26 cellular contexts compared by ENCODE assay signal in the genomic region with DNA sequence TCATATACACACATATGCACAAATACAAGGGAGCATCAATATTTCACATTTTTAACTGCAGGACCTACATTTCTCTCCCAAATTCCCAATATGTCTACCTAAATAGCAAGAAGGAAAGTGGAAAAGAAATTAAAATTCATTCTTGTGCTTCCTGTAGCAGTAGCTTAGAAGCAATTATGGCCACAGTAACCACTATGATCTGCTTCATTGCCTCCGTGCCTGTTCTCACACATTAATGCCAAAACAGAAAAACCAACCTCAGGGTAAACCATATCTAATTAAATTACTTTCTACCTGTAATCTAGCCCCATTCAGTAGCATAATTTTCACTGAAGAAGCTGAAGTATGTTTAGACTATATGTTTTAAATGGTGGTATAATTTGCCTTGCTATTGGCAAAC.
"Had no signal": no experiment of that assay in that cellular context is flagged by ENCODE, and none has a peak within 500 bp of the region (broad histone marks: within the 10 kb centered on the region; RNA-seq: fewer than 3 reads in every experiment).

No MANE protein-coding gene starts in this region.

- DNase-seq: dermis blood vessel endothelial cell; effector memory CD8-positive, alpha-beta T cell; erythroblast; esophagus squamous epithelium; foreskin melanocyte; hypothalamus; immature natural killer cell; islet precursor cell; kidney glomerular epithelial cell; left colon; left ventricle myocardium superior; lower lobe of right lung; naive thymus-derived CD8-positive, alpha-beta T cell; nephron progenitor cell; nucleus accumbens; right cardiac atrium; sigmoid colon; stimulated activated CD4-positive, alpha-beta T cell treated with anti-CD3 and anti-CD28 coated beads, Interleukin-2, amount 100 ng/mL, for 24 hours; stimulated activated CD4-positive, alpha-beta T cell treated with anti-CD3 and anti-CD28 coated beads, Interleukin-4, amount 100 ng/mL, for 24 hours; stimulated activated naive CD4-positive, alpha-beta T cell treated with Interleukin-2 at 50 U/mL for 16 hours; stomach; thyroid gland; trophoblast cell had no signal

- ATAC-seq: effector memory CD8-positive, alpha-beta T cell; left colon; left ventricle myocardium superior; lower lobe of right lung; naive thymus-derived CD8-positive, alpha-beta T cell; right cardiac atrium; stimulated activated effector memory CD8-positive, alpha-beta T cell treated with anti-CD3 and anti-CD28 coated beads, Interleukin-12 subunit alpha, Interleukin-12 subunit beta, amount 100 ng/mL, for 72 hours had no signal

- H3K27me3 ChIP-seq: esophagus squamous epithelium, sigmoid colon, stomach, thyroid gland had no signal

- FAIRE-seq: endometrium had no signal

- H3K36me3 ChIP-seq: prostate gland, thyroid gland had no signal

- H3K4me3 ChIP-seq: esophagus squamous epithelium, lower lobe of right lung, prostate gland, sigmoid colon, stomach, thyroid gland had no signal
